7 cellular contexts compared by ENCODE assay signal in genomic region chr19:40221858-40222619, GRCh38. TPM values are rescaled to one million over a fixed set of nuclear protein-coding genes. Genes with fewer than 3 reads are reported as not detected.
DNase-seq lines count a peak whose midpoint lies in the region; ATAC-seq and TF ChIP-seq lines count a peak whose summit lies in the region.

No MANE protein-coding gene starts in this region.

- ATAC-seq in GM18867 (IDR thresholded peaks at IDR 0.05; ENCODE audit: unreplicated experiment) (peak; percentile 67), heart left ventricle (peak; percentile 70 to 90 (median 86)), HG03025 (IDR thresholded peaks at IDR 0.05; ENCODE audit: low FRiP score, unreplicated experiment) (no peak)

- no peak overlapping the region for H3K9ac ChIP-seq in adipocyte (ENCODE audit: low read length)

- no peak overlapping the region for H3K27ac ChIP-seq in heart left ventricle

- TF ChIP-seq CTCF in heart left ventricle (IDR thresholded peaks at IDR 0.05) = peak; percentile 85 to 94 (median 90)

- peaks cover 58% of the 10 kb centered on the region for H3K27me3 Mint-ChIP-seq in T-helper 1 cell treated with Interleukin-12 subunit alpha and Interleukin-12 subunit beta and Interleukin-4 antibody, amounts not matched to agents 30 μg/mL and 1 μg/mL, for 36 hours (ENCODE audit: low read depth)

- H3K27me3 ChIP-seq in adipocyte (replicated peaks; ENCODE audit: control insufficient read depth, insufficient read depth, low read length) (peaks cover 5% of the 10 kb centered on the region), heart left ventricle (peaks cover 24 to 73% (median 51%) of the 10 kb centered on the region in 9 donors)

- H3K27ac Mint-ChIP-seq in T-helper 1 cell treated with Interleukin-12 subunit alpha and Interleukin-12 subunit beta and Interleukin-4 antibody, amounts not matched to agents 30 μg/mL and 1 μg/mL, for 36 hours = peak overlapping the region; percentile 9

- H3K9me3 ChIP-seq in adipocyte (ENCODE audit: control insufficient read depth, low read length) = no peaks in the 10 kb centered on the region
- no peaks in the 10 kb centered on the region for H3K9me3 ChIP-seq in heart left ventricle

- H3K36me3 ChIP-seq in adipocyte (ENCODE audit: control insufficient read depth, insufficient read depth, low read length, severe bottlenecking) (no peaks in the 10 kb centered on the region), heart left ventricle (no peaks in the 10 kb centered on the region)

- H3K4me3 Mint-ChIP-seq in T-helper 1 cell treated with Interleukin-12 subunit alpha and Interleukin-12 subunit beta and Interleukin-4 antibody, amounts not matched to agents 30 μg/mL and 1 μg/mL, for 36 hours = peak overlapping the region; percentile 40

- H3K4me3 ChIP-seq in adipocyte (ENCODE audit: low read length) (peak overlapping the region; percentile 22), heart left ventricle (no peak overlapping the region)

- 44 to 64% (median 57%) methylated on average over 41 of the region's 41 CpGs for WGBS in heart left ventricle, 4 donors

- intact Hi-C loops in heart left ventricle (cut with DNase I) = loop anchor here (1.0 to 10.0 kb wide), 8 partner anchors 79 to 430 kb away; no protein-coding TSS in a partner anchor

- TF ChIP-seq POLR2A in heart left ventricle (IDR thresholded peaks at IDR 0.05) = no peak

- DNase-seq in NCI-H187 treated with DMSO at 0.1 percent for 48 hours (lab: John Stamatoyannopoulos, UW) (peak; percentile 53), adipocyte (ENCODE audit: low read depth) (peak; percentile 90), heart left ventricle (peak; percentile 74 to 88 (median 82)), renal cortical epithelial cell (ENCODE audit: low read depth) (peak; percentile 90)

- H3K36me3 Mint-ChIP-seq in T-helper 1 cell treated with Interleukin-12 subunit alpha and Interleukin-12 subunit beta and Interleukin-4 antibody, amounts not matched to agents 30 μg/mL and 1 μg/mL, for 36 hours (ENCODE audit: low read depth) = no peaks in the 10 kb centered on the region

- peaks cover 4% of the 10 kb centered on the region for H3K9me3 Mint-ChIP-seq in T-helper 1 cell treated with Interleukin-12 subunit alpha and Interleukin-12 subunit beta and Interleukin-4 antibody, amounts not matched to agents 30 μg/mL and 1 μg/mL, for 36 hours

- peaks cover 4% of the 10 kb centered on the region for H3K4me1 Mint-ChIP-seq in T-helper 1 cell treated with Interleukin-12 subunit alpha and Interleukin-12 subunit beta and Interleukin-4 antibody, amounts not matched to agents 30 μg/mL and 1 μg/mL, for 36 hours (ENCODE audit: low read depth)

- peaks cover 17% of the 10 kb centered on the region for H3K4me1 ChIP-seq in adipocyte (ENCODE audit: control insufficient read depth, insufficient read depth, low read length)
- peaks cover 2 to 36% (median 11%) of the 10 kb centered on the region in 12 donors for H3K4me1 ChIP-seq in heart left ventricle

RNA-seq across cellular contexts. Expression of gene TTC9B, which starts 3.9 kb away (rescaled TPM):
- total RNA-seq in heart left ventricle (not detected), renal cortical epithelial cell (not detected in 2 replicates)
- polyA plus RNA-seq in heart left ventricle = not detected

RNA-seq across cellular contexts. Expression of gene CCNP, which starts 4.5 kb away (rescaled TPM):
- total RNA-seq in heart left ventricle = under 1 TPM in 2 of 9 donors, not detected in 7; 0.21 to 0.75 TPM
- not detected for polyA plus RNA-seq in heart left ventricle
- 0.05 and 0.52 TPM in 2 replicates for total RNA-seq in renal cortical epithelial cell

RNA-seq across cellular contexts. Expression of gene MAP3K10, which starts 30.8 kb away (rescaled TPM):
- total RNA-seq in heart left ventricle (10 to 100 TPM; 13.7 to 30.7 (median 15.6) TPM), renal cortical epithelial cell (5.6 and 11.2 TPM in 2 replicates)
- 10 to 100 TPM; 16.4 to 32.8 TPM for polyA plus RNA-seq in heart left ventricle
